20 cellular contexts compared by ENCODE assay signal in genomic region chr10:124516998-124517397, GRCh38. TPM values are rescaled to one million over a fixed set of nuclear protein-coding genes. Genes with fewer than 3 reads are reported as not detected.
DNase-seq lines count a peak whose midpoint lies in the region; ATAC-seq and TF ChIP-seq lines count a peak whose summit lies in the region.
"Had no signal": no experiment of that assay in that cellular context is flagged by ENCODE, and none has a peak within 500 bp of the region (broad histone marks: within the 10 kb centered on the region; RNA-seq: fewer than 3 reads in every experiment).

No MANE protein-coding gene starts in this region.

- CTCF ChIA-PET in CD8-positive, alpha-beta memory T cell (lab: Charles Lee), result no interaction called here

- H3K4me2 ChIP-seq in neural progenitor cell (no peak overlapping the region), osteoblast (ENCODE audit: insufficient read depth, low read length) (no peak overlapping the region)
- H3K4me2 ChIP-seq: A549; BLaER1 treated with 17β-estradiol and CSF1 and Interleukin-3, amounts not matched to agents 10 nM and 100 nM had no signal

- no peak for ATAC-seq in stimulated activated naive B cell treated with anti-CD40 and anti-IgM and Interleukin-4, amounts not matched to agents 10 μg/mL and 1 μg/mL and 100 μg/mL, for 72 hours (replicated peaks)
- ATAC-seq: A549 had no signal

- H3K9me3 ChIP-seq in neural progenitor cell (ENCODE audit: low read depth), result no peaks in the 10 kb centered on the region
- no peaks in the 10 kb centered on the region for H3K9me3 ChIP-seq in osteoblast (ENCODE audit: low read depth, low read length)
- no peaks in the 10 kb centered on the region for H3K9me3 ChIP-seq in sigmoid colon
- H3K9me3 ChIP-seq in tibial nerve, result no peaks in the 10 kb centered on the region
- no peaks in the 10 kb centered on the region for H3K9me3 ChIP-seq in esophagus squamous epithelium
- no peaks in the 10 kb centered on the region for H3K9me3 ChIP-seq in CD8-positive, alpha-beta memory T cell (ENCODE audit: low read length)
- H3K9me3 ChIP-seq: A549; BLaER1 treated with 17β-estradiol and CSF1 and Interleukin-3, amounts not matched to agents 10 nM and 100 nM; Caco-2 had no signal

- H3K4me1 Mint-ChIP-seq in CD14-positive monocyte, result peaks cover 18% of the 10 kb centered on the region
- H3K4me1 Mint-ChIP-seq in neural progenitor cell, result peaks cover 10% of the 10 kb centered on the region
- H3K4me1 Mint-ChIP-seq in stimulated activated naive B cell treated with anti-CD40 and anti-IgM and Interleukin-4, amounts not matched to agents 10 μg/mL and 1 μg/mL and 100 μg/mL, for 72 hours, result peaks cover 0 to 2% of the 10 kb centered on the region in 2 donors
- H3K4me1 Mint-ChIP-seq in CD8-positive, alpha-beta memory T cell, result peaks cover 0 to under 1% (median 0%) of the 10 kb centered on the region in 3 donors
- H3K4me1 Mint-ChIP-seq: CD4-positive, alpha-beta memory T cell; CD4-positive, CD25-positive, alpha-beta regulatory T cell had no signal

- H3K27ac ChIP-seq in neural progenitor cell (no peak overlapping the region), osteoblast (ENCODE audit: low read depth, low read length) (no peak overlapping the region), sigmoid colon (no peak overlapping the region), tibial nerve (no peak overlapping the region), esophagus squamous epithelium (no peak overlapping the region)
- H3K27ac ChIP-seq in CD8-positive, alpha-beta memory T cell (ENCODE audit: low read depth, low read length), result no peak overlapping the region
- H3K27ac ChIP-seq: 22Rv1; A549; BLaER1 treated with 17β-estradiol and CSF1 and Interleukin-3, amounts not matched to agents 10 nM and 100 nM; C4-2B had no signal

- H4K20me1 ChIP-seq in neural progenitor cell (ENCODE audit: low read depth) (no peaks in the 10 kb centered on the region), osteoblast (ENCODE audit: insufficient read depth, low read length) (no peaks in the 10 kb centered on the region)

- TF ChIP-seq POLR2A in sigmoid colon (IDR thresholded peaks at IDR 0.05), result no peak
- no peak for TF ChIP-seq POLR2A in tibial nerve (IDR thresholded peaks at IDR 0.05)
- no peak for TF ChIP-seq POLR2A in esophagus squamous epithelium (IDR thresholded peaks at IDR 0.05)

- no peaks in the 10 kb centered on the region for H3K27me3 ChIP-seq in neural progenitor cell
- no peaks in the 10 kb centered on the region for H3K27me3 ChIP-seq in osteoblast (ENCODE audit: insufficient read depth, low read length)
- H3K27me3 ChIP-seq in sigmoid colon, result no peaks in the 10 kb centered on the region
- H3K27me3 ChIP-seq in tibial nerve, result no peaks in the 10 kb centered on the region
- H3K27me3 ChIP-seq in esophagus squamous epithelium, result no peaks in the 10 kb centered on the region
- H3K27me3 ChIP-seq in CD8-positive, alpha-beta memory T cell (ENCODE audit: insufficient read depth, low read length, poor library complexity, severe bottlenecking), result no peaks in the 10 kb centered on the region
- H3K27me3 ChIP-seq: BLaER1 treated with 17β-estradiol and CSF1 and Interleukin-3, amounts not matched to agents 10 nM and 100 nM had no signal

- H3K4me1 ChIP-seq in neural progenitor cell (peaks cover 11% of the 10 kb centered on the region), osteoblast (ENCODE audit: insufficient read depth, low read length) (no peaks in the 10 kb centered on the region), sigmoid colon (peaks cover 0 to 29% (median 17%) of the 10 kb centered on the region in 4 donors), tibial nerve (no peaks in the 10 kb centered on the region), esophagus squamous epithelium (peaks cover 0 to 2% (median 0%) of the 10 kb centered on the region in 3 donors)
- no peaks in the 10 kb centered on the region for H3K4me1 ChIP-seq in CD8-positive, alpha-beta memory T cell (ENCODE audit: insufficient read depth, low read length)
- H3K4me1 ChIP-seq: A549, Caco-2 had no signal

- H3K9me3 Mint-ChIP-seq in CD14-positive monocyte, result no peaks in the 10 kb centered on the region
- H3K9me3 Mint-ChIP-seq in neural progenitor cell, result peaks cover 2% of the 10 kb centered on the region
- no peaks in the 10 kb centered on the region for H3K9me3 Mint-ChIP-seq in stimulated activated naive B cell treated with anti-CD40 and anti-IgM and Interleukin-4, amounts not matched to agents 10 μg/mL and 1 μg/mL and 100 μg/mL, for 72 hours
- no peaks in the 10 kb centered on the region for H3K9me3 Mint-ChIP-seq in CD8-positive, alpha-beta memory T cell
- H3K9me3 Mint-ChIP-seq: CD4-positive, alpha-beta memory T cell; CD4-positive, CD25-positive, alpha-beta regulatory T cell had no signal

- H3K36me3 ChIP-seq in neural progenitor cell (no peaks in the 10 kb centered on the region), osteoblast (ENCODE audit: insufficient read depth, low read length) (no peaks in the 10 kb centered on the region), sigmoid colon (no peaks in the 10 kb centered on the region), tibial nerve (peaks cover 0 to 23% (median 0%) of the 10 kb centered on the region in 3 donors), esophagus squamous epithelium (peaks cover 0 to 14% (median 0%) of the 10 kb centered on the region in 3 donors)
- no peaks in the 10 kb centered on the region for H3K36me3 ChIP-seq in CD8-positive, alpha-beta memory T cell (ENCODE audit: insufficient read depth, low read length)
- H3K36me3 ChIP-seq: BLaER1 treated with 17β-estradiol and CSF1 and Interleukin-3, amounts not matched to agents 10 nM and 100 nM had no signal

- no peaks in the 10 kb centered on the region for H3F3A ChIP-seq in neural progenitor cell (ENCODE audit: low read depth)

- TF ChIP-seq CTCF in CD14-positive monocyte (IDR thresholded peaks at IDR 0.05), result no peak
- TF ChIP-seq CTCF in neural progenitor cell (IDR thresholded peaks at IDR 0.05), result no peak
- no peak for TF ChIP-seq CTCF in osteoblast (IDR thresholded peaks at IDR 0.05; ENCODE audit: extremely low read depth, low read depth, low read length)
- TF ChIP-seq CTCF in sigmoid colon (IDR thresholded peaks at IDR 0.05), result no peak
- TF ChIP-seq CTCF in tibial nerve (IDR thresholded peaks at IDR 0.05), result no peak
- no peak for TF ChIP-seq CTCF in esophagus squamous epithelium (IDR thresholded peaks at IDR 0.05)

- intact Hi-C loops in CD14-positive monocyte (cut with micrococcal nuclease) (no loop called here), sigmoid colon (cut with DNase I) (no loop called here), esophagus squamous epithelium (cut with DNase I) (no loop called here)

- H3K27ac Mint-ChIP-seq in CD14-positive monocyte (no peak overlapping the region), neural progenitor cell (no peak overlapping the region)
- no peak overlapping the region for H3K27ac Mint-ChIP-seq in stimulated activated naive B cell treated with anti-CD40 and anti-IgM and Interleukin-4, amounts not matched to agents 10 μg/mL and 1 μg/mL and 100 μg/mL, for 72 hours
- H3K27ac Mint-ChIP-seq in CD8-positive, alpha-beta memory T cell, result no peak overlapping the region
- H3K27ac Mint-ChIP-seq: B cell; CD4-positive, alpha-beta memory T cell; CD4-positive, CD25-positive, alpha-beta regulatory T cell had no signal

- H3K4me3 ChIP-seq in neural progenitor cell, result no peak overlapping the region
- no peak overlapping the region for H3K4me3 ChIP-seq in osteoblast (ENCODE audit: insufficient read depth, low read length)
- no peak overlapping the region for H3K4me3 ChIP-seq in sigmoid colon
- H3K4me3 ChIP-seq in tibial nerve, result no peak overlapping the region
- no peak overlapping the region for H3K4me3 ChIP-seq in esophagus squamous epithelium
- no peak overlapping the region for H3K4me3 ChIP-seq in CD8-positive, alpha-beta memory T cell (ENCODE audit: low read length)
- H3K4me3 ChIP-seq: A549; BLaER1 treated with 17β-estradiol and CSF1 and Interleukin-3, amounts not matched to agents 10 nM and 100 nM had no signal

- no peak overlapping the region for H3K9ac ChIP-seq in neural progenitor cell
- H3K9ac ChIP-seq: BLaER1 treated with 17β-estradiol and CSF1 and Interleukin-3, amounts not matched to agents 10 nM and 100 nM had no signal

- TF ChIP-seq EP300 in sigmoid colon (IDR thresholded peaks at IDR 0.05) (no peak), tibial nerve (IDR thresholded peaks at IDR 0.05) (no peak)

- no peak overlapping the region for H2AFZ ChIP-seq in neural progenitor cell (replicated peaks)
- H2AFZ ChIP-seq in osteoblast (ENCODE audit: low read length), result no peak overlapping the region

- H3K79me2 ChIP-seq in neural progenitor cell (ENCODE audit: low read depth) (no peaks in the 10 kb centered on the region), osteoblast (ENCODE audit: insufficient read depth, low read length) (no peaks in the 10 kb centered on the region)

- POLR2A ChIA-PET in CD8-positive, alpha-beta memory T cell (lab: Charles Lee), result no interaction called here

- H3K4me3 Mint-ChIP-seq in CD14-positive monocyte (no peak overlapping the region), neural progenitor cell (no peak overlapping the region)
- no peak overlapping the region for H3K4me3 Mint-ChIP-seq in stimulated activated naive B cell treated with anti-CD40 and anti-IgM and Interleukin-4, amounts not matched to agents 10 μg/mL and 1 μg/mL and 100 μg/mL, for 72 hours
- H3K4me3 Mint-ChIP-seq in CD8-positive, alpha-beta memory T cell, result no peak overlapping the region
- H3K4me3 Mint-ChIP-seq: B cell; CD4-positive, alpha-beta memory T cell; CD4-positive, CD25-positive, alpha-beta regulatory T cell had no signal

- DNase-seq in CD14-positive monocyte (ENCODE audit: low spot score), result peak; percentile 14
- peak; percentile 1 for DNase-seq in neural progenitor cell (ENCODE audit: low spot score)
- peak; percentile 27 for DNase-seq in osteoblast (ENCODE audit: insufficient read length, low spot score, missing footprints)
- DNase-seq in sigmoid colon, result peak; percentile 34
- DNase-seq in tibial nerve (ENCODE audit: low spot score in 2 of 2), result no peak
- DNase-seq in esophagus squamous epithelium (lab: John Stamatoyannopoulos, UW), result no peak
- DNase-seq in stimulated activated naive B cell treated with anti-CD40 and anti-IgM and Interleukin-4, amounts not matched to agents 10 μg/mL and 1 μg/mL and 100 μg/mL, for 72 hours, result no peak
- DNase-seq in CD8-positive, alpha-beta memory T cell, result no peak
- DNase-seq: AML-193; Caco-2; Calu3; CD4-positive, alpha-beta memory T cell; CD4-positive, CD25-positive, alpha-beta regulatory T cell; DMS79 treated with DMSO at 0.1 percent for 48 hours; GF-D8 had no signal

- H3K27me3 Mint-ChIP-seq in CD14-positive monocyte (ENCODE audit: low read depth in 3 of 3) (peaks cover 1 to 4% (median 2%) of the 10 kb centered on the region in 3 donors), neural progenitor cell (ENCODE audit: insufficient read depth, low read depth) (peaks cover 11% of the 10 kb centered on the region)
- no peaks in the 10 kb centered on the region for H3K27me3 Mint-ChIP-seq in stimulated activated naive B cell treated with anti-CD40 and anti-IgM and Interleukin-4, amounts not matched to agents 10 μg/mL and 1 μg/mL and 100 μg/mL, for 72 hours
- H3K27me3 Mint-ChIP-seq in CD8-positive, alpha-beta memory T cell, result no peaks in the 10 kb centered on the region
- H3K27me3 Mint-ChIP-seq: B cell; CD4-positive, alpha-beta memory T cell had no signal

- peaks cover 5 to 8% of the 10 kb centered on the region in 2 donors for H3K36me3 Mint-ChIP-seq in CD14-positive monocyte
- H3K36me3 Mint-ChIP-seq in neural progenitor cell, result peaks cover 4% of the 10 kb centered on the region
- peaks cover 8 to 9% of the 10 kb centered on the region in 2 donors for H3K36me3 Mint-ChIP-seq in stimulated activated naive B cell treated with anti-CD40 and anti-IgM and Interleukin-4, amounts not matched to agents 10 μg/mL and 1 μg/mL and 100 μg/mL, for 72 hours
- peaks cover 4 to 13% (median 4%) of the 10 kb centered on the region in 3 donors for H3K36me3 Mint-ChIP-seq in CD8-positive, alpha-beta memory T cell

- 94 to 96% methylated on average over 15 of the region's 15 CpGs for WGBS in sigmoid colon, 2 donors
- 88 to 94% methylated on average over 15 of the region's 15 CpGs for WGBS in tibial nerve, 2 donors
- 87 to 92% methylated on average over 15 of the region's 15 CpGs for WGBS in esophagus squamous epithelium, 2 donors

RNA-seq across cellular contexts. Expression of gene LHPP, which starts 55.4 kb away (rescaled TPM):
- polyA plus RNA-seq in CD14-positive monocyte, result 10 to 100 TPM; 15.2 to 20.6 TPM
- 23.3 and 24.5 TPM in 2 replicates for total RNA-seq in neural progenitor cell (ENCODE audit: low replicate concordance)
- 11.5 and 17.7 TPM in 2 replicates for total RNA-seq in osteoblast
- total RNA-seq in sigmoid colon, result 10 to 100 TPM; 17.5 to 35.7 (median 24.9) TPM
- polyA plus RNA-seq in sigmoid colon, result 10 to 100 TPM; 17.1 to 22.8 (median 20.6) TPM
- total RNA-seq in tibial nerve, result 100 to 1,000 TPM in 2 of 4 donors, 10 to 100 TPM in 2; 25.5 to 211 (median 123) TPM
- total RNA-seq in esophagus squamous epithelium, result 10 to 100 TPM; 13.9 to 41.1 (median 24.3) TPM
- 1 to 10 TPM; 5.2 to 6.3 TPM for total RNA-seq in CD8-positive, alpha-beta memory T cell
- 19.1 TPM for polyA plus RNA-seq in CD8-positive, alpha-beta memory T cell

Comparison
In these comparisons a context has a peak if more than half of its experiments do, and no peak if none do; other contexts are left out.
1. DNase-seq: peak in CD14-positive monocyte (single experiment), neural progenitor cell (single experiment), osteoblast (single experiment) and sigmoid colon (single experiment); none in tibial nerve (0 of 2), esophagus squamous epithelium (single experiment), stimulated activated naive B cell treated with anti-CD40 and anti-IgM and Interleukin-4, amounts not matched to agents 10 μg/mL and 1 μg/mL and 100 μg/mL, for 72 hours (single experiment) and CD8-positive, alpha-beta memory T cell (0 of 5).